In genomic region chr19:5536337-5536894, GRCh38 we compare ENCODE assay signal across 1 cellular context.
A peak's percentile ranks its signal among the peaks of the same experiment; 100 is the strongest.
TF ChIP-seq lines count a peak whose summit lies in the region.

No MANE protein-coding gene starts in this region.

TF ChIP-seq in HEK293, 187 proteins besides CTCF, POLR2A, EP300 and RAD21 (continued from another document and continues in another):
- TF ChIP-seq ZNF513 (tag by site-specific recombination; IDR thresholded peaks at IDR 0.05), result no peak; the same call in 1 of the 2 replicates
- TF ChIP-seq ZBTB10 (tag by site-specific recombination; IDR thresholded peaks at IDR 0.05), result no peak
- TF ChIP-seq REPIN1 (tag by site-specific recombination; IDR thresholded peaks at IDR 0.05; ENCODE audit: low read depth), result no peak
- no peak for TF ChIP-seq ZNF169 (tag by site-specific recombination; IDR thresholded peaks at IDR 0.05)
- TF ChIP-seq GLI4 (tag by site-specific recombination; IDR thresholded peaks at IDR 0.05), result no peak
- no peak for TF ChIP-seq ZBTB49 (tag by site-specific recombination; IDR thresholded peaks at IDR 0.05; ENCODE audit: low read depth)
- no peak for TF ChIP-seq ZNF530 (tag by site-specific recombination; IDR thresholded peaks at IDR 0.05; ENCODE audit: low read depth)
- no peak for TF ChIP-seq ZFP3 (tag by site-specific recombination; IDR thresholded peaks at IDR 0.05; ENCODE audit: low read depth)
- no peak for TF ChIP-seq ZNF433 (tag by site-specific recombination; IDR thresholded peaks at IDR 0.05; ENCODE audit: low read depth)
- no peak for TF ChIP-seq ZNF658 (tag by site-specific recombination; IDR thresholded peaks at IDR 0.05)
- TF ChIP-seq ZNF549 (tag by site-specific recombination; IDR thresholded peaks at IDR 0.05), result no peak
- no peak for TF ChIP-seq ZNF211 (tag by site-specific recombination; IDR thresholded peaks at IDR 0.05; ENCODE audit: low read depth)
- TF ChIP-seq MEIS1 (CRISPR knock-in tag; IDR thresholded peaks at IDR 0.05; ENCODE audit: borderline replicate concordance), result no peak
- peak; percentile 72 for TF ChIP-seq SP7 (tag by site-specific recombination; IDR thresholded peaks at IDR 0.05)
- peak; percentile 85 for TF ChIP-seq PRDM10 (tag by site-specific recombination; IDR thresholded peaks at IDR 0.05)
- TF ChIP-seq ZNF768 (tag by site-specific recombination; IDR thresholded peaks at IDR 0.05), result peak; percentile 90
- TF ChIP-seq ZNF639 (tag by site-specific recombination; IDR thresholded peaks at IDR 0.05), result no peak
- no peak for TF ChIP-seq ZNF660 (tag by site-specific recombination; IDR thresholded peaks at IDR 0.05)
- no peak for TF ChIP-seq ZNF521 (tag by site-specific recombination; IDR thresholded peaks at IDR 0.05)
- TF ChIP-seq PRDM1 (tag by site-specific recombination; IDR thresholded peaks at IDR 0.05), result no peak
- TF ChIP-seq REST (tag by site-specific recombination; IDR thresholded peaks at IDR 0.05), result no peak
- no peak for TF ChIP-seq ZNF362 (tag by site-specific recombination; IDR thresholded peaks at IDR 0.05)
- no peak for TF ChIP-seq ZNF488 (tag by site-specific recombination; IDR thresholded peaks at IDR 0.05)
- no peak; the same call in 1 of the 2 replicates for TF ChIP-seq KLF17 (tag by site-specific recombination; IDR thresholded peaks at IDR 0.05)
- TF ChIP-seq ZNF146 (tag by site-specific recombination; IDR thresholded peaks at IDR 0.05), result no peak
- no peak for TF ChIP-seq ZNF157 (tag by site-specific recombination; IDR thresholded peaks at IDR 0.05)
- peak; percentile 32; the same call in 1 of the 2 replicates for TF ChIP-seq ZNF335 (tag by site-specific recombination; conservative IDR thresholded peaks at IDR 0.05)
- TF ChIP-seq ZNF610 (tag by site-specific recombination; IDR thresholded peaks at IDR 0.05; ENCODE audit: borderline replicate concordance), result peak; percentile 82
- TF ChIP-seq ZNF16 (tag by site-specific recombination; IDR thresholded peaks at IDR 0.05; ENCODE audit: low read depth), result peak; percentile 99
- no peak for TF ChIP-seq ZNF184 (tag by site-specific recombination; IDR thresholded peaks at IDR 0.05)
- TF ChIP-seq ZNF354C (tag by site-specific recombination; IDR thresholded peaks at IDR 0.05; ENCODE audit: borderline replicate concordance, low read depth), result no peak
- no peak for TF ChIP-seq GFI1B (tag by site-specific recombination; IDR thresholded peaks at IDR 0.05)
- no peak for TF ChIP-seq ZNF555 (tag by site-specific recombination; conservative IDR thresholded peaks at IDR 0.05)
- TF ChIP-seq PATZ1 (tag by site-specific recombination; IDR thresholded peaks at IDR 0.05), result peak; percentile 83
- no peak for TF ChIP-seq ZNF792 (tag by site-specific recombination; IDR thresholded peaks at IDR 0.05)
- no peak; the same call in 1 of the 2 replicates for TF ChIP-seq SP2 (tag by site-specific recombination; IDR thresholded peaks at IDR 0.05)
- TF ChIP-seq ZNF391 (tag by site-specific recombination; IDR thresholded peaks at IDR 0.05; ENCODE audit: borderline replicate concordance, low read depth), result no peak
- no peak for TF ChIP-seq ZNF426 (tag by site-specific recombination; IDR thresholded peaks at IDR 0.05)
- no peak for TF ChIP-seq ZNF624 (tag by site-specific recombination; IDR thresholded peaks at IDR 0.05)
- no peak for TF ChIP-seq ZBTB7A (tag by site-specific recombination; IDR thresholded peaks at IDR 0.05; ENCODE audit: low read depth)
- TF ChIP-seq ZNF701 (tag by site-specific recombination; IDR thresholded peaks at IDR 0.05), result no peak
